ENCODE assay signal across 8 cellular contexts in genomic region chr7:135274495-135275268, GRCh38. TPM values are rescaled to one million over a fixed set of nuclear protein-coding genes. Genes with fewer than 3 reads are reported as not detected.
DNase-seq lines count a peak whose midpoint lies in the region; ATAC-seq and TF ChIP-seq lines count a peak whose summit lies in the region.

No MANE protein-coding gene starts in this region.

- DNase-seq in D341Med (ENCODE audit: low spot score) (peak; percentile 77), RKO (ENCODE audit: low spot score) (peak; percentile 82), activated T-helper 1 cell treated with Interleukin-2 at 50 U/mL for 16 hours (ENCODE audit: low read depth) (peak; percentile 30), foreskin fibroblast (peak; percentile 44 to 84), omental fat pad (ENCODE audit: low spot score) (peak; percentile 82), thoracic aorta (ENCODE audit: low spot score) (peak; percentile 26)

- H3K4me3 ChIP-seq in foreskin fibroblast (ENCODE audit: low read depth in 1 of 2, low read length in 2 of 2) (no peak overlapping the region), thoracic aorta (no peak overlapping the region)

- no peaks in the 10 kb centered on the region for H3K36me3 ChIP-seq in thoracic aorta

- no peaks in the 10 kb centered on the region for H3K9me3 ChIP-seq in thoracic aorta

- ATAC-seq in GM21515 (IDR thresholded peaks at IDR 0.05; ENCODE audit: unreplicated experiment) (peak; percentile 78), omental fat pad (ENCODE audit: low FRiP score) (no peak), thoracic aorta (ENCODE audit: insufficient number of reproducible peaks, low FRiP score, low read depth) (peak; percentile 50)

- no peak overlapping the region for H3K27ac ChIP-seq in thoracic aorta

- H3K4me1 ChIP-seq in thoracic aorta (ENCODE audit: control insufficient read depth in 1 of 2, low read depth in 2 of 2), result no peaks in the 10 kb centered on the region

- H3K27me3 ChIP-seq in thoracic aorta (replicated peaks; ENCODE audit: insufficient read depth), result no peaks in the 10 kb centered on the region

- TF ChIP-seq CTCF in LNCAP (IDR thresholded peaks at IDR 0.05), result peak; percentile 81
- peak; percentile 77 for TF ChIP-seq CTCF in foreskin fibroblast (IDR thresholded peaks at IDR 0.05; ENCODE audit: low read depth, low read length)
- TF ChIP-seq CTCF in omental fat pad (IDR thresholded peaks at IDR 0.05), result peak in 1 of 3 donors; percentile 73
- TF ChIP-seq CTCF in thoracic aorta (IDR thresholded peaks at IDR 0.05), result peak; percentile 84

RNA-seq across cellular contexts. Expression of gene STRA8, which starts 41.0 kb away (rescaled TPM):
- not detected for total RNA-seq in omental fat pad
- total RNA-seq in thoracic aorta, result not detected

Comparison
In these comparisons a context has a peak if more than half of its experiments do, and no peak if none do; other contexts are left out.
1. DNase-seq: peak in every context shown above with its lines; median percentile 82 in RKO; 82 in omental fat pad; 77 in D341Med; 64 in foreskin fibroblast; 30 in activated T-helper 1 cell treated with Interleukin-2 at 50 U/mL for 16 hours; 26 in thoracic aorta.